In the genomic region with DNA sequence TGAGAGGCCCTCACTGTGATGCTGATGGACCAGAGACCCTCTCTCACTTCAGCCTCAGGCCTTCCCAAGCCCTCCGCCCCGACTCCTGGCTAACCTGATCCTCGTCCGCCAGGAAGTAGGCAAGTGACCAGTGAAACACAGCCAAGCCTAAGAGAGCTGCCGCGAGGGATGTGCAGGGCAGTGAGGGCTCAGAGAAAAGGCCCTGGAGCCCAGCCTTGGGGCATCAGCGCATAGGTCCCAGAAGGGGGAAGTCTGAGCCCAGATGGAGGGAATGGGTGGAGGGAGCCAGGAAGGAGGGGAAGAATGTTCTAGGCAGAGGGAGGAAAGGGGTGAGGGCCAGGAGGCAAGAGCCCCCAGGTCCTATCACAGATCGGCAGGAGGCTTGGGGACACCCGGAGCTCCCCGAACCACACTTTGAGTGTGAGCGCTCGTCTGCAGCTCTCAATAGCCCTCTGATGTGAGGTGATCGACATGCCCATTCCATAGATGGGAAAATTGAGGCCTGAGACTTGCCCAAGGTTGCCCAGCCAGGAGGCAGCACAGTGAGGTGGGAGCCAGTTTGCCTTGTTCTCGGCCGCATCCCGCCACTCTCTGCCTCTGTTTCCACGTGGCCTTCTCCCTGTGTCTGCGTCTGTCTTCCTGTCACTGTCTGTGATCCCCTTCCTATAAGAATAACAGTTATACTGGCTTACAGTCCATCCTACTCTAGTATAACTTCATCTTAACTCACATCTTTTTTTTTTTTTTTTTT, we compare ENCODE assay signal across 1 cellular context.
TF ChIP-seq lines count a peak whose summit lies in the region.

No MANE protein-coding gene starts in this region.

TF ChIP-seq in H1, 55 proteins besides CTCF, POLR2A, EP300 and RAD21:
- TF ChIP-seq KDM1A (IDR thresholded peaks at IDR 0.05; ENCODE audit: borderline replicate concordance, low read length) (0 out of 2 replicates have a peak, but pooled peaks have one; percentile 12), YY1 (IDR thresholded peaks at IDR 0.05; ENCODE audit: low read depth, low read length) (no peak)
